In the genomic region with DNA sequence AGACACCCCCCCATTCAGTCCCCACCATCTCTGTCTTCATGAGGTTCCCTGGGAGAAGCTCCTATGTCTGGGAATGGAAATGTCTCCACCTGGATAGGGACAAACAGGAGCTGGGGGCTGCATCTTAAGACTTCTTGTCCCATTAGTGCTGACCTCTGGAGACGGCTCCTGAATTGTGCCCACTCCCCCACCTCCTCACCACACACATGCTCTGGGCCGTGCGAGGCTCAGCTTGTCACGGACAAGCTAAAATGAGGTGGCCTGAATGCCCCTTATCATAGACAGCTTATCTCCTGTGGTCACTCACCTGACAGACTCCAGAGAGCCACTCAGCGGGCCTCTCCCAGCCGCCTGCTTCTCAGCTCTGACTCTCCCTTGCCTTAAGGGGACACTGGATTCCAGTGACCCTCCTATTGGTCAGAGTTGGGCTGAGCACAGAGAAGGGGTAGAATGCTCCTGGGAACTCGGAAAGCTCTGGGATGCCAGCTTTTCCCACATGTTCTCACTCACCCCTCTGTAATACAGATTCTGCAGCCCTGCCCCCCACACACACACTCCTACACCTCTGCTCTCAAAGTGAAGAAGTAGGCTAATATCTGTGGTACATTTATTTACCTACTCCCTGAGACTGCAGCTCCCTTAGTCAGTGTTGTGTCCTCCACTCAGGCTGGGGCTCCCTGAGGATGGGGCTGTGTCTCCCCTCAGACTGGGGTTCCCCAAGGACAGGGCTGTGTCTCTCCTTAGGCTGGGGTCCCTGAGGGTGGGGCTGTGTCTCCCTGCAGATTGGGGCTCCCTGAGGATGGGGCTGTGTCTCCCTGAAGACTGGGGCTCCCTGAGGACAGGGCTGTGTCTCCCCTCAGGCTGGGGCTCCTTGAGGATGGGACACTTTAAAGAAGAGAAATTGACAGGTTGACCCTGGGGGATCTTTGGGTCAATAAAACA, we compare ENCODE assay signal across 2 cellular contexts.
TF ChIP-seq lines count a peak whose summit lies in the region.

No MANE protein-coding gene starts in this region.

TF ChIP-seq in GM23338, 12 proteins besides CTCF, POLR2A, EP300 and RAD21:
- TF ChIP-seq EZH2 (IDR thresholded peaks at IDR 0.05; ENCODE audit: low read depth, unreplicated experiment) (no peak), CREB1 (CRISPR knock-in tag; IDR thresholded peaks at IDR 0.05; ENCODE audit: low read depth) (no peak), EZH2phosphoT487 (IDR thresholded peaks at IDR 0.05; ENCODE audit: unreplicated experiment) (no peak), NANOG (IDR thresholded peaks at IDR 0.05; ENCODE audit: borderline replicate concordance) (no peak), ZNF114 (CRISPR knock-in tag; IDR thresholded peaks at IDR 0.05) (no peak), JUNB (IDR thresholded peaks at IDR 0.05; ENCODE audit: unreplicated experiment) (no peak)
- TF ChIP-seq, protein P1, sequence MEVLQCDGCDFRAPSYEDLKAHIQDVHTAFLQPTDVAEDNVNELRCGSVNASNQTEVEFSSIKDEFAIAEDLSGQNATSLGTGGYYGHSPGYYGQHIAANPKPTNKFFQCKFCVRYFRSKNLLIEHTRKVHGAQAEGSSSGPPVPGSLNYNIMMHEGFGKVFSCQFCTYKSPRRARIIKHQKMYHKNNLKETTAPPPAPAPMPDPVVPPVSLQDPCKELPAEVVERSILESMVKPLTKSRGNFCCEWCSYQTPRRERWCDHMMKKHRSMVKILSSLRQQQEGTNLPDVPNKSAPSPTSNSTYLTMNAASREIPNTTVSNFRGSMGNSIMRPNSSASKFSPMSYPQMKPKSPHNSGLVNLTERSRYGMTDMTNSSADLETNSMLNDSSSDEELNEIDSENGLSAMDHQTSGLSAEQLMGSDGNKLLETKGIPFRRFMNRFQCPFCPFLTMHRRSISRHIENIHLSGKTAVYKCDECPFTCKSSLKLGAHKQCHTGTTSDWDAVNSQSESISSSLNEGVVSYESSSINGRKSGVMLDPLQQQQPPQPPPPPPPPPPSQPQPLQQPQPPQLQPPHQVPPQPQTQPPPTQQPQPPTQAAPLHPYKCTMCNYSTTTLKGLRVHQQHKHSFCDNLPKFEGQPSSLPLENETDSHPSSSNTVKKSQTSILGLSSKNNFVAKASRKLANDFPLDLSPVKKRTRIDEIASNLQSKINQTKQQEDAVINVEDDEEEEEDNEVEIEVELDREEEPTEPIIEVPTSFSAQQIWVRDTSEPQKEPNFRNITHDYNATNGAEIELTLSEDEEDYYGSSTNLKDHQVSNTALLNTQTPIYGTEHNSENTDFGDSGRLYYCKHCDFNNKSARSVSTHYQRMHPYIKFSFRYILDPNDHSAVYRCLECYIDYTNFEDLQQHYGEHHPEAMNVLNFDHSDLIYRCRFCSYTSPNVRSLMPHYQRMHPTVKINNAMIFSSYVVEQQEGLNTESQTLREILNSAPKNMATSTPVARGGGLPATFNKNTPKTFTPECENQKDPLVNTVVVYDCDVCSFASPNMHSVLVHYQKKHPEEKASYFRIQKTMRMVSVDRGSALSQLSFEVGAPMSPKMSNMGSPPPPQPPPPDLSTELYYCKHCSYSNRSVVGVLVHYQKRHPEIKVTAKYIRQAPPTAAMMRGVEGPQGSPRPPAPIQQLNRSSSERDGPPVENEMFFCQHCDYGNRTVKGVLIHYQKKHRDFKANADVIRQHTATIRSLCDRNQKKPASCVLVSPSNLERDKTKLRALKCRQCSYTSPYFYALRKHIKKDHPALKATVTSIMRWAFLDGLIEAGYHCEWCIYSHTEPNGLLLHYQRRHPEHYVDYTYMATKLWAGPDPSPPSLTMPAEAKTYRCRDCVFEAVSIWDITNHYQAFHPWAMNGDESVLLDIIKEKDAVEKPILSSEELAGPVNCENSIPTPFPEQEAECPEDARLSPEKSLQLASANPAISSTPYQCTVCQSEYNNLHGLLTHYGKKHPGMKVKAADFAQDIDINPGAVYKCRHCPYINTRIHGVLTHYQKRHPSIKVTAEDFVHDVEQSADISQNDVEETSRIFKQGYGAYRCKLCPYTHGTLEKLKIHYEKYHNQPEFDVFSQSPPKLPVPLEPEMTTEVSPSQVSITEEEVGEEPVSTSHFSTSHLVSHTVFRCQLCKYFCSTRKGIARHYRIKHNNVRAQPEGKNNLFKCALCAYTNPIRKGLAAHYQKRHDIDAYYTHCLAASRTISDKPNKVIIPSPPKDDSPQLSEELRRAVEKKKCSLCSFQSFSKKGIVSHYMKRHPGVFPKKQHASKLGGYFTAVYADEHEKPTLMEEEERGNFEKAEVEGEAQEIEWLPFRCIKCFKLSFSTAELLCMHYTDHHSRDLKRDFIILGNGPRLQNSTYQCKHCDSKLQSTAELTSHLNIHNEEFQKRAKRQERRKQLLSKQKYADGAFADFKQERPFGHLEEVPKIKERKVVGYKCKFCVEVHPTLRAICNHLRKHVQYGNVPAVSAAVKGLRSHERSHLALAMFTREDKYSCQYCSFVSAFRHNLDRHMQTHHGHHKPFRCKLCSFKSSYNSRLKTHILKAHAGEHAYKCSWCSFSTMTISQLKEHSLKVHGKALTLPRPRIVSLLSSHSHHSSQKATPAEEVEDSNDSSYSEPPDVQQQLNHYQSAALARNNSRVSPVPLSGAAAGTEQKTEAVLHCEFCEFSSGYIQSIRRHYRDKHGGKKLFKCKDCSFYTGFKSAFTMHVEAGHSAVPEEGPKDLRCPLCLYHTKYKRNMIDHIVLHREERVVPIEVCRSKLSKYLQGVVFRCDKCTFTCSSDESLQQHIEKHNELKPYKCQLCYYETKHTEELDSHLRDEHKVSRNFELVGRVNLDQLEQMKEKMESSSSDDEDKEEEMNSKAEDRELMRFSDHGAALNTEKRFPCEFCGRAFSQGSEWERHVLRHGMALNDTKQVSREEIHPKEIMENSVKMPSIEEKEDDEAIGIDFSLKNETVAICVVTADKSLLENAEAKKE (CRISPR knock-in tag; IDR thresholded peaks at IDR 0.05): no peak
TF ChIP-seq in GM23338: peak in this region for 0.

TF ChIP-seq in HepG2, 621 proteins besides CTCF, POLR2A, EP300 and RAD21:
- TF ChIP-seq ZNF780A (CRISPR knock-in tag; IDR thresholded peaks at IDR 0.05) (no peak), SP5 (CRISPR knock-in tag; IDR thresholded peaks at IDR 0.05; ENCODE audit: borderline replicate concordance, low read depth) (no peak), ATF1 (CRISPR knock-in tag; IDR thresholded peaks at IDR 0.05) (no peak)
- TF ChIP-seq, protein P2, sequence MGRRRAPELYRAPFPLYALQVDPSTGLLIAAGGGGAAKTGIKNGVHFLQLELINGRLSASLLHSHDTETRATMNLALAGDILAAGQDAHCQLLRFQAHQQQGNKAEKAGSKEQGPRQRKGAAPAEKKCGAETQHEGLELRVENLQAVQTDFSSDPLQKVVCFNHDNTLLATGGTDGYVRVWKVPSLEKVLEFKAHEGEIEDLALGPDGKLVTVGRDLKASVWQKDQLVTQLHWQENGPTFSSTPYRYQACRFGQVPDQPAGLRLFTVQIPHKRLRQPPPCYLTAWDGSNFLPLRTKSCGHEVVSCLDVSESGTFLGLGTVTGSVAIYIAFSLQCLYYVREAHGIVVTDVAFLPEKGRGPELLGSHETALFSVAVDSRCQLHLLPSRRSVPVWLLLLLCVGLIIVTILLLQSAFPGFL (CRISPR knock-in tag; IDR thresholded peaks at IDR 0.05): no peak
